Comparison of ENCODE assay signal across 13 cellular contexts in the genomic region with DNA sequence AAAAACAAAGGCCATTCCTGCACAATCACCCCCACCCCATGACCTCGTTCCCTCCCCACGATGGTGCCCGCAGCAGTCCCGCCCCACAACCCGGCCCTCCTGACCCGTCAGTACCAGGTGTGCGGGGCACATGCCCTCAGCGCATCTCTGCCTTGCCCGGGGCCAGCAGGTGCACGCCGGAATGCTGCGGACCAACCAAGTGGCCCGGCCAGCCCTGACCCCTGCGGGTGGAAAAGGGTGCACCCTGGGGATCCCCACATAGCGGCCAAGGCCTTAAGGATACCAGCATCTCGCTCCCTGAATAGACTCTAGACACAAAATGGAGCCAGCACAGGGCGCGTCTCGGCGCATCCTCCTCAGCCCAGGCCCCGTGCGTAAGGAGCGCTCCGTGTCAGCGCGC. TPM values are rescaled to one million over a fixed set of nuclear protein-coding genes. Genes with fewer than 3 reads are reported as not detected.
"Had no signal": no experiment of that assay in that cellular context is flagged by ENCODE, and none has a peak within 500 bp of the region (broad histone marks: within the 10 kb centered on the region; RNA-seq: fewer than 3 reads in every experiment).

No MANE protein-coding gene starts in this region.

- H3K9me3 ChIP-seq: lower lobe of right lung, psoas muscle, right lobe of liver, SK-N-SH, thoracic aorta had no signal

- DNase-seq: activated gamma-delta T cell, amniotic stem cell, dorsolateral prefrontal cortex, endodermal cell, head of caudate nucleus, lower lobe of right lung, psoas muscle had no signal

- ATAC-seq: psoas muscle had no signal

- H3K4me3 Mint-ChIP-seq: endodermal cell had no signal

- H3K36me3 ChIP-seq: lower lobe of right lung had no signal

- H3K27me3 ChIP-seq: dorsolateral prefrontal cortex, right lobe of liver had no signal

- H3K9me3 Mint-ChIP-seq: endodermal cell had no signal

- H3K4me1 ChIP-seq: psoas muscle had no signal

- H3K4me3 ChIP-seq: dorsolateral prefrontal cortex, lower lobe of right lung, psoas muscle, right lobe of liver, smooth muscle cell, thoracic aorta had no signal

RNA-seq across cellular contexts. Expression of a gene that starts 40.3 kb away (rescaled TPM):
- total RNA-seq: epithelial cell of proximal tubule; T-helper 2 cell treated with Interferon-gamma antibody and Interleukin-4, amounts not matched to agents 100 ng/mL and 5 ng/mL, for 36 hours had no signal
- polyA plus RNA-seq: SK-N-SH had no signal
